19 cellular contexts compared by ENCODE assay signal in the genomic region with DNA sequence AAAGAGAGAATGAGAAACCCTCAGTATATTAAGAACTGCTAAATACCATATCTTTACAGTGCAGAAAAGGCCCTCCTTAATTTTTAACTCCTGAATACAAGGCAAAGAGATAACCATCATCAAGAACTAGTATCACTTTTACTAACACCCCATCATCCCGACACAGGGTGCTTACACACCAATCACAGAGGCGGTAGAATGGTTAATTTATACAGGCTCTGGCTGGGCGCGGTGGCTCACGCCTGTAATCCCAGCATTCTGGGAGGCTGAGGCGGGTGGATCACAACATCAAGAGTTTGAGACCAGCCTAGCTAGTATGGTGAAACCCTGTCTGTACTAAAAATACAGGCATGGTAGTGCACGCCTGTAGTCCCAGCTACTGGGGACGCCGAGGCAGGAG. TPM values are rescaled to one million over a fixed set of nuclear protein-coding genes. Genes with fewer than 3 reads are reported as not detected.
A peak's percentile ranks its signal among the peaks of the same experiment; 100 is the strongest.
DNase-seq lines count a peak whose midpoint lies in the region; ATAC-seq and TF ChIP-seq lines count a peak whose summit lies in the region.
"Had no signal": no experiment of that assay in that cellular context is flagged by ENCODE, and none has a peak within 500 bp of the region (broad histone marks: within the 10 kb centered on the region; RNA-seq: fewer than 3 reads in every experiment).

No MANE protein-coding gene starts in this region.

- H3K36me3 Mint-ChIP-seq in activated naive CD4-positive, alpha-beta T cell treated with anti-CD3 and anti-CD28 coated beads, Interleukin-2, amount 50 U/mL, for 24 hours: peaks cover 24% of the 10 kb centered on the region
- H3K36me3 Mint-ChIP-seq in activated naive CD4-positive, alpha-beta T cell treated with anti-CD3 and anti-CD28 coated beads, Interleukin-2, amount 50 U/mL, for 72 hours: peaks cover 23 to 58% of the 10 kb centered on the region in 2 donors
- H3K36me3 Mint-ChIP-seq in activated naive CD8-positive, alpha-beta T cell treated with anti-CD3 and anti-CD28 coated beads for 36 hours: peaks cover 53% of the 10 kb centered on the region
- peaks cover 47% of the 10 kb centered on the region for H3K36me3 Mint-ChIP-seq in effector memory CD8-positive, alpha-beta T cell (ENCODE audit: insufficient read depth)

- H3F3A ChIP-seq in Loucy (ENCODE audit: low read depth): peaks cover 2% of the 10 kb centered on the region; the same call in 1 of the 2 replicates

- no peak overlapping the region for H3K9ac ChIP-seq in Loucy (ENCODE audit: low read depth, low read length, poor library complexity, severe bottlenecking)
- H3K9ac ChIP-seq: parathyroid adenoma, SK-N-SH had no signal

- peaks cover 93% of the 10 kb centered on the region for H3K79me2 ChIP-seq in Loucy (ENCODE audit: insufficient read depth, low read length)

- H4K20me1 ChIP-seq in Loucy (ENCODE audit: insufficient read depth, low read length, poor library complexity, severe bottlenecking): peaks cover 89% of the 10 kb centered on the region

- peaks cover 17% of the 10 kb centered on the region; the same call in 1 of the 2 replicates for H3K36me3 ChIP-seq in Loucy (ENCODE audit: insufficient read depth, low read length)
- peaks cover 8 to 37% of the 10 kb centered on the region in 2 donors for H3K36me3 ChIP-seq in psoas muscle (ENCODE audit: insufficient read depth in 1 of 2, low read depth in 1 of 2)

- H3K27ac ChIP-seq in psoas muscle: no peak overlapping the region
- H3K27ac ChIP-seq: foreskin keratinocyte, HL-60 had no signal

- no peak overlapping the region for H2AFZ ChIP-seq in Loucy (ENCODE audit: low read length)
- H2AFZ ChIP-seq: GM23338, parathyroid adenoma had no signal

- H3K4me3 ChIP-seq in Loucy (ENCODE audit: low read length, poor library complexity, severe bottlenecking) (peak overlapping the region; percentile 99), psoas muscle (peak overlapping the region; percentile 2)
- H3K4me3 ChIP-seq: GM23338 had no signal

- DNase-seq in activated naive CD4-positive, alpha-beta T cell treated with anti-CD3 and anti-CD28 coated beads, Interleukin-2, amount 50 U/mL, for 72 hours (ENCODE audit: low spot score in 2 of 2): no peak
- DNase-seq in activated naive CD8-positive, alpha-beta T cell treated with anti-CD3 and anti-CD28 coated beads for 36 hours: no peak
- no peak for DNase-seq in psoas muscle
- DNase-seq in NCI-H345 treated with DMSO at 0.1 percent for 48 hours (lab: John Stamatoyannopoulos, UW; ENCODE audit: unreplicated experiment): no peak
- no peak for DNase-seq in effector memory CD8-positive, alpha-beta T cell
- DNase-seq: activated effector memory CD4-positive, alpha-beta T cell treated with Interleukin-2 at 50 U/mL for 16 hours; central memory CD4-positive, alpha-beta T cell; foreskin keratinocyte; mammary epithelial cell; NCI-H510A; SK-N-SH; stimulated activated naive CD4-positive, alpha-beta T cell; trophoblast cell had no signal

- H3K4me2 ChIP-seq in Loucy (ENCODE audit: low read depth, low read length, poor library complexity, severe bottlenecking): peak overlapping the region; percentile 98
- H3K4me2 ChIP-seq: GM23338 had no signal

- H3K4me1 ChIP-seq in Loucy (ENCODE audit: insufficient read depth, low read length, poor library complexity, severe bottlenecking) (peaks cover 62% of the 10 kb centered on the region), psoas muscle (peaks cover 67% of the 10 kb centered on the region)

- H3K27me3 ChIP-seq in Loucy (ENCODE audit: insufficient read depth, low read length, poor library complexity, severe bottlenecking) (no peaks in the 10 kb centered on the region), psoas muscle (ENCODE audit: insufficient read depth in 3 of 3, low read length in 2 of 3) (no peaks in the 10 kb centered on the region)
- H3K27me3 ChIP-seq: foreskin keratinocyte had no signal

- intact Hi-C loops in psoas muscle (cut with DNase I): loop anchor here (10.0 kb wide), 2 partner anchors 463 to 743 kb away; a partner anchor contains a TSS

- no peaks in the 10 kb centered on the region for H3K9me2 ChIP-seq in Loucy (replicated peaks; ENCODE audit: low read depth, low read length)
- H3K9me2 ChIP-seq: SK-N-SH had no signal

- H3K27me3 Mint-ChIP-seq in activated naive CD4-positive, alpha-beta T cell treated with anti-CD3 and anti-CD28 coated beads, Interleukin-2, amount 50 U/mL, for 24 hours: no peaks in the 10 kb centered on the region
- H3K27me3 Mint-ChIP-seq in activated naive CD8-positive, alpha-beta T cell treated with anti-CD3 and anti-CD28 coated beads for 36 hours: no peaks in the 10 kb centered on the region
- no peaks in the 10 kb centered on the region for H3K27me3 Mint-ChIP-seq in effector memory CD8-positive, alpha-beta T cell

- H3K27ac Mint-ChIP-seq in activated naive CD4-positive, alpha-beta T cell treated with anti-CD3 and anti-CD28 coated beads, Interleukin-2, amount 50 U/mL, for 24 hours: peak overlapping the region; percentile 65
- H3K27ac Mint-ChIP-seq in activated naive CD4-positive, alpha-beta T cell treated with anti-CD3 and anti-CD28 coated beads, Interleukin-2, amount 50 U/mL, for 72 hours: no peak overlapping the region
- peak overlapping the region; percentile 62 for H3K27ac Mint-ChIP-seq in activated naive CD8-positive, alpha-beta T cell treated with anti-CD3 and anti-CD28 coated beads for 36 hours
- H3K27ac Mint-ChIP-seq in effector memory CD8-positive, alpha-beta T cell: peak overlapping the region in 1 of 2 donors; percentile 36
- H3K27ac Mint-ChIP-seq: GM23338 had no signal

- H3K9me3 ChIP-seq in Loucy (ENCODE audit: insufficient read depth, low read depth, low read length): no peaks in the 10 kb centered on the region
- H3K9me3 ChIP-seq in psoas muscle: no peaks in the 10 kb centered on the region
- H3K9me3 ChIP-seq: SK-N-SH had no signal

- H3K4me3 Mint-ChIP-seq in activated naive CD4-positive, alpha-beta T cell treated with anti-CD3 and anti-CD28 coated beads, Interleukin-2, amount 50 U/mL, for 24 hours: peak overlapping the region; percentile 63
- H3K4me3 Mint-ChIP-seq in activated naive CD8-positive, alpha-beta T cell treated with anti-CD3 and anti-CD28 coated beads for 36 hours: no peak overlapping the region
- H3K4me3 Mint-ChIP-seq in effector memory CD8-positive, alpha-beta T cell: peak overlapping the region in 1 of 2 donors; percentile 31
- H3K4me3 Mint-ChIP-seq: GM23338 had no signal

- H3K9me3 Mint-ChIP-seq in activated naive CD4-positive, alpha-beta T cell treated with anti-CD3 and anti-CD28 coated beads, Interleukin-2, amount 50 U/mL, for 24 hours: no peaks in the 10 kb centered on the region
- no peaks in the 10 kb centered on the region for H3K9me3 Mint-ChIP-seq in activated naive CD4-positive, alpha-beta T cell treated with anti-CD3 and anti-CD28 coated beads, Interleukin-2, amount 50 U/mL, for 72 hours
- H3K9me3 Mint-ChIP-seq in activated naive CD8-positive, alpha-beta T cell treated with anti-CD3 and anti-CD28 coated beads for 36 hours: no peaks in the 10 kb centered on the region
- no peaks in the 10 kb centered on the region for H3K9me3 Mint-ChIP-seq in effector memory CD8-positive, alpha-beta T cell
- H3K9me3 Mint-ChIP-seq: GM23338 had no signal

- H3K4me1 Mint-ChIP-seq in activated naive CD4-positive, alpha-beta T cell treated with anti-CD3 and anti-CD28 coated beads, Interleukin-2, amount 50 U/mL, for 24 hours: peaks cover 81% of the 10 kb centered on the region
- peaks cover 63% of the 10 kb centered on the region for H3K4me1 Mint-ChIP-seq in activated naive CD8-positive, alpha-beta T cell treated with anti-CD3 and anti-CD28 coated beads for 36 hours
- H3K4me1 Mint-ChIP-seq in effector memory CD8-positive, alpha-beta T cell (ENCODE audit: low read depth in 2 of 2): peaks cover 50 to 57% of the 10 kb centered on the region in 2 donors

- WGBS in psoas muscle, 3 donors: 78 to 93% (median 84%) methylated on average over 9 of the region's 9 CpGs

- no peak for ATAC-seq in activated naive CD4-positive, alpha-beta T cell treated with anti-CD3 and anti-CD28 coated beads, Interleukin-2, amount 50 U/mL, for 72 hours
- ATAC-seq in psoas muscle (no peak), HG03457 (IDR thresholded peaks at IDR 0.05; ENCODE audit: unreplicated experiment) (no peak)
- no peak for ATAC-seq in effector memory CD8-positive, alpha-beta T cell (replicated peaks)
- ATAC-seq: foreskin keratinocyte, GM23338 had no signal

- TF ChIP-seq CTCF in Loucy (conservative IDR thresholded peaks at IDR 0.05; ENCODE audit: low read length): no peak
- no peak for TF ChIP-seq CTCF in psoas muscle (IDR thresholded peaks at IDR 0.05)

RNA-seq across cellular contexts. Expression of a gene that starts 4.2 kb away (rescaled TPM):
- total RNA-seq in activated naive CD4-positive, alpha-beta T cell treated with anti-CD3 and anti-CD28 coated beads, Interleukin-2, amount 50 U/mL, for 72 hours: 10 to 100 TPM; 79.7 to 92.9 TPM
- 100 to 1,000 TPM; 105 to 110 TPM for total RNA-seq in activated naive CD8-positive, alpha-beta T cell treated with anti-CD3 and anti-CD28 coated beads for 36 hours
- total RNA-seq in psoas muscle: 100 to 1,000 TPM in 3 of 4 donors, 10 to 100 TPM in 1; 66.6 to 161 (median 111) TPM
- polyA plus RNA-seq in psoas muscle: 100 to 1,000 TPM in 2 of 3 donors, 10 to 100 TPM in 1; 78.7 to 281 (median 158) TPM

RNA-seq across cellular contexts. Expression of a gene that starts 14.9 kb away (rescaled TPM):
- total RNA-seq in activated naive CD4-positive, alpha-beta T cell treated with anti-CD3 and anti-CD28 coated beads, Interleukin-2, amount 50 U/mL, for 72 hours: 10 to 100 TPM; 56.8 to 65.3 TPM
- 10 to 100 TPM; 50.1 to 51.1 TPM for total RNA-seq in activated naive CD8-positive, alpha-beta T cell treated with anti-CD3 and anti-CD28 coated beads for 36 hours
- 10 to 100 TPM in 1 of 4 donors, 1 to 10 TPM in 3; 6.5 to 12.3 (median 7.6) TPM for total RNA-seq in psoas muscle
- polyA plus RNA-seq in psoas muscle: 10 to 100 TPM in 1 of 3 donors, 1 to 10 TPM in 2; 4.4 to 54.7 (median 4.5) TPM

Comparison
In these comparisons a context has a peak if more than half of its experiments do, and no peak if none do; other contexts are left out.
1. H3K27ac Mint-ChIP-seq: peak in activated naive CD4-positive, alpha-beta T cell treated with anti-CD3 and anti-CD28 coated beads, Interleukin-2, amount 50 U/mL, for 24 hours (single experiment) and activated naive CD8-positive, alpha-beta T cell treated with anti-CD3 and anti-CD28 coated beads for 36 hours (single experiment); none in activated naive CD4-positive, alpha-beta T cell treated with anti-CD3 and anti-CD28 coated beads, Interleukin-2, amount 50 U/mL, for 72 hours (0 of 2).